Comparison of ENCODE assay signal across 11 cellular contexts in genomic region chr14:69039287-69039628, GRCh38.
DNase-seq lines count a peak whose midpoint lies in the region; ATAC-seq and TF ChIP-seq lines count a peak whose summit lies in the region.
"Had no signal": no experiment of that assay in that cellular context is flagged by ENCODE, and none has a peak within 500 bp of the region (broad histone marks: within the 10 kb centered on the region; RNA-seq: fewer than 3 reads in every experiment).

No MANE protein-coding gene starts in this region.

- no peak for TF ChIP-seq POLR2A in sigmoid colon (IDR thresholded peaks at IDR 0.05)

- H3K9me3 ChIP-seq in sigmoid colon = no peaks in the 10 kb centered on the region

- H3K27ac ChIP-seq in sigmoid colon = peak overlapping the region; percentile 13 to 68 (median 37)

- intact Hi-C loops in sigmoid colon (cut with DNase I) = no loop called here

- no peak for ATAC-seq in HG02870 (IDR thresholded peaks at IDR 0.05; ENCODE audit: unreplicated experiment)
- ATAC-seq: activated naive CD4-positive, alpha-beta T cell treated with anti-CD3 and anti-CD28 coated beads, Interleukin-2, amount 50 U/mL, for 72 hours had no signal

- DNase-seq in HCEC 1CT (peak; percentile 76), SW 1271 (lab: John Stamatoyannopoulos, UW) (peak; percentile 29 to 47), fibroblast of mammary gland (ENCODE audit: low read depth) (peak; percentile 61), sigmoid colon (no peak), mucosa of gallbladder (ENCODE audit: low spot score) (no peak), GM13976 (ENCODE audit: low spot score) (no peak), GOT3 (lab: John Stamatoyannopoulos, UW) (no peak)
- DNase-seq: activated CD4-positive, alpha-beta memory T cell treated with anti-CD3 and anti-CD28 coated beads, Interleukin-2, amount 10 ng/mL, durations not matched to agents 7 days and 5 days; DMS153 had no signal

- TF ChIP-seq CTCF in fibroblast of mammary gland (conservative IDR thresholded peaks at IDR 0.05; ENCODE audit: control insufficient read depth, insufficient read depth, low read depth, low read length) = no peak
- TF ChIP-seq CTCF in sigmoid colon (IDR thresholded peaks at IDR 0.05) = no peak
- no peak for TF ChIP-seq CTCF in GM13976 (IDR thresholded peaks at IDR 0.05; ENCODE audit: borderline replicate concordance, control extremely low read depth, extremely low read depth, insufficient read depth, missing control alignments)

- TF ChIP-seq EP300 in sigmoid colon (IDR thresholded peaks at IDR 0.05) = no peak

- H3K4me3 ChIP-seq in fibroblast of mammary gland (ENCODE audit: control insufficient read depth, low read depth, low read length) (no peak overlapping the region), sigmoid colon (no peak overlapping the region)

- in situ Hi-C loops in GM13976 (cut with MboI; ENCODE audit: low sequenced_read_pairs, unreplicated experiment) = no loop called here

- no peaks in the 10 kb centered on the region for H3K36me3 ChIP-seq in sigmoid colon

- peaks cover 0 to 40% (median 31%) of the 10 kb centered on the region in 4 donors for H3K4me1 ChIP-seq in sigmoid colon

- no peaks in the 10 kb centered on the region for H3K27me3 ChIP-seq in sigmoid colon

Comparison
In these comparisons a context has a peak if more than half of its experiments do, and no peak if none do; other contexts are left out.
1. DNase-seq: peak in HCEC 1CT (single experiment), SW 1271 (2 of 2) and fibroblast of mammary gland (single experiment); none in sigmoid colon (single experiment), mucosa of gallbladder (single experiment), GM13976 (single experiment) and GOT3 (single experiment).